Comparison of ENCODE assay signal across 8 cellular contexts in the genomic region with DNA sequence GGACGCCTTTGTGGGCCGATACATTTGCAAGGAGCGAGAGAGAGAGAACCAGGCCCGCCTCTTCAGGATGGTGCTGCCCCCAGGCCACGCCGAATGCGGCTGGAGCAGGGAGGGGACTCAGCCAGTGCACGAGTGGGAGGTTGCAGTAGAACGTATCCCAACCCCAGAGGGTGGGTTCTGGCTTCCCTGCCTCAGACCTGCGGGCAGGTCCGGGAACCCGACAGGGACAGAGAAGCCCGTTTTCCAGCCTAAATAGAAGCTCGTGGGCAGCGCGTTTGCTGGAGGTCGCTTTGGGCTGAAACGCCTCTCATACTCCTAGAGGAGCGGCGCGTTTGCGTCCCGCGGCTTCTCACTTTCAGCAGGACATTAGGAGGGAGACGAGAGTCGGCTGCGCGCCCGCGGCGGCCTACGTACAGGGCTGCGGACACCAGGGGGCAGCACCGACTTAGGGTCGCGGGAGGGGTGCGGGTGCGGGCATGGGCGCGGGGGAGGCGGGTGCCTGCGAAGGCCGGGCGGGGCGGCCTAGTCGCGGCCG. TPM values are rescaled to one million over a fixed set of nuclear protein-coding genes. Genes with fewer than 3 reads are reported as not detected.
DNase-seq lines count a peak whose midpoint lies in the region; ATAC-seq, FAIRE-seq and TF ChIP-seq lines count a peak whose summit lies in the region.

No MANE protein-coding gene starts in this region.

- intact Hi-C loops in CD14-positive monocyte (cut with micrococcal nuclease) = loop anchor here (5.0 to 10.0 kb wide), 2 partner anchors 144 to 427 kb away; no protein-coding TSS in a partner anchor
- intact Hi-C loops in mucosa of descending colon (cut with DNase I, micrococcal nuclease) = loop anchor here (10.0 kb wide), 3 partner anchors 134 to 424 kb away; no protein-coding TSS in a partner anchor

- H3K4me1 ChIP-seq in KMS-11 (ENCODE audit: low read depth, poor library complexity, severe bottlenecking) (peaks cover 4% of the 10 kb centered on the region), H1 (replicated peaks in 1 of 4; ENCODE audit: control insufficient read depth in 3 of 4, insufficient read depth in 4 of 4, low read length in 3 of 4) (peaks cover 0 to 22% (median 12%) of the 10 kb centered on the region in 4 experiments; a peak in 5 of 7 replicates), mucosa of descending colon (ENCODE audit: low read depth) (peaks cover 25% of the 10 kb centered on the region)

- H3K36me3 Mint-ChIP-seq in CD14-positive monocyte = peaks cover 7 to 8% of the 10 kb centered on the region in 2 donors

- WGBS in H1 (ENCODE audit: extremely low coverage in 1 of 2, insufficient coverage in 1 of 2, insufficient read length in 1 of 2, insufficient replicate concordance in 2 of 2, low coverage in 1 of 2, low lambda C conversion rate in 2 of 2, missing lambda C conversion rate in 1 of 2), 2 experiments = 4% methylated on average over 35 of the region's 48 CpGs; no CpG with 5 or more reads in 1 of the 2 experiments

- H2BK15ac ChIP-seq in H1 (ENCODE audit: low read length) = no peak overlapping the region

- no peak overlapping the region for H2BK20ac ChIP-seq in H1 (ENCODE audit: low read length)

- H3K27me3 ChIP-seq in KMS-11 (ENCODE audit: insufficient read depth, low read depth) (no peaks in the 10 kb centered on the region), H1 (replicated peaks in 1 of 4; ENCODE audit: control insufficient read depth in 3 of 4, extremely low read depth in 1 of 4, insufficient read depth in 3 of 4, low read length in 3 of 4) (peaks cover 60 to 99% (median 92%) of the 10 kb centered on the region in 4 experiments)

- H2BK120ac ChIP-seq in H1 (replicated peaks; ENCODE audit: low read depth, low read length) = no peak overlapping the region

- H3K4me2 ChIP-seq in KMS-11 (peak overlapping the region; percentile 29; the same call in 1 of the 2 replicates), H1 (ENCODE audit: insufficient read depth in 1 of 2, low read depth in 2 of 2, low read length in 2 of 2) (peak overlapping the region; percentile 73 to 93)

- peak; percentile 35 to 55; a peak in 3 of 4 replicates for TF ChIP-seq RAD21 in H1 (IDR thresholded peaks at IDR 0.05 in 1 of 2, conservative IDR thresholded peaks at IDR 0.05 in 1 of 2; ENCODE audit: low read depth in 2 of 2, low read length in 2 of 2)

- CTCF ChIA-PET in H1 (lab: Charles Lee; ENCODE audit: partially characterized antibody) = interaction anchor here (0.7 to 8.8 kb wide), 11 partner anchors 10 to 560 kb away, joined by 3 to 108 read pairs (median 6); partner anchors contain the start of gene TBX2

- no peaks in the 10 kb centered on the region; a peak in 1 of 4 replicates for H3K9me3 ChIP-seq in H1 (ENCODE audit: insufficient read depth in 2 of 2, low read depth in 1 of 2, low read length in 1 of 2)
- no peaks in the 10 kb centered on the region for H3K9me3 ChIP-seq in mucosa of descending colon

- H3K23ac ChIP-seq in H1 (ENCODE audit: insufficient read length) = no peak overlapping the region

- H4K91ac ChIP-seq in H1 (replicated peaks; ENCODE audit: insufficient read length, low read length) = no peak overlapping the region

- TF ChIP-seq EP300 in H1 (IDR thresholded peaks at IDR 0.05; ENCODE audit: borderline replicate concordance in 1 of 2, low read depth in 2 of 2, low read length in 2 of 2) = no peak

- peak overlapping the region; percentile 60; the same call in 1 of the 2 replicates for H2BK12ac ChIP-seq in H1 (ENCODE audit: low read depth, low read length)

- no peaks in the 10 kb centered on the region for H4K20me1 ChIP-seq in KMS-11 (ENCODE audit: insufficient read depth)
- peaks cover 18 to 19% of the 10 kb centered on the region in 2 experiments for H4K20me1 ChIP-seq in H1 (replicated peaks in 1 of 2; ENCODE audit: control insufficient read depth in 1 of 2, insufficient read depth in 2 of 2, low read length in 2 of 2)

- H3K27ac ChIP-seq in KMS-11 = no peak overlapping the region
- no peak overlapping the region for H3K27ac ChIP-seq in H1 (ENCODE audit: low read depth, low read length)

- no peaks in the 10 kb centered on the region for H3K79me2 ChIP-seq in KMS-11 (ENCODE audit: insufficient read depth, low read depth)
- no peaks in the 10 kb centered on the region for H3K79me2 ChIP-seq in H1 (ENCODE audit: control insufficient read depth in 1 of 2, insufficient read depth in 2 of 2, low read length in 2 of 2)

- H2AK5ac ChIP-seq in H1 (ENCODE audit: low read depth, low read length) = no peak overlapping the region

- H3K23me2 ChIP-seq in H1 (ENCODE audit: low read depth, low read length) = peaks cover 16% of the 10 kb centered on the region

- DNase-seq in CD14-positive monocyte (ENCODE audit: low spot score) = peak; percentile 63
- DNase-seq in activated CD8-positive, alpha-beta memory T cell treated with anti-CD3 and anti-CD28 coated beads for 24 hours = peak; percentile 90
- peak in 1 of 2 experiments; percentile 91 for DNase-seq in H1 (ENCODE audit: low read depth in 1 of 2, low spot score in 2 of 2)
- peak; percentile 79 to 87 (median 82) for DNase-seq in mucosa of descending colon
- DNase-seq in stimulated activated CD8-positive, alpha-beta memory T cell treated with anti-CD3 and anti-CD28 coated beads, Interleukin-4, amount 100 ng/mL, for 24 hours (ENCODE audit: low read depth) = peak; percentile 61
- no peak for DNase-seq in OCI-M2 (lab: John Stamatoyannopoulos, UW; ENCODE audit: unreplicated experiment)

- peaks cover 65 to 96% (median 77%) of the 10 kb centered on the region in 3 donors for H3K27me3 Mint-ChIP-seq in CD14-positive monocyte (ENCODE audit: low read depth in 3 of 3)

- no peak overlapping the region for H2AFZ ChIP-seq in KMS-11 (ENCODE audit: low read depth)
- H2AFZ ChIP-seq in H1 (ENCODE audit: low read length) = no peak overlapping the region

- H3K4me3 Mint-ChIP-seq in CD14-positive monocyte = peak overlapping the region; percentile 69 to 89

- peaks cover 18% of the 10 kb centered on the region for H3K4me1 Mint-ChIP-seq in CD14-positive monocyte

- no peak overlapping the region for H2BK5ac ChIP-seq in H1 (ENCODE audit: low read depth, low read length)

- H3K9me3 Mint-ChIP-seq in CD14-positive monocyte = peaks cover 0 to 41% (median 18%) of the 10 kb centered on the region in 7 donors

- H3K14ac ChIP-seq in H1 (ENCODE audit: insufficient read length) = no peak overlapping the region

- H3K56ac ChIP-seq in H1 (replicated peaks; ENCODE audit: insufficient read length, low read depth, low read length) = no peak overlapping the region

- no peak overlapping the region for H4K5ac ChIP-seq in H1 (ENCODE audit: insufficient read length, low read depth, low read length)

- no peak for TF ChIP-seq POLR2A in H1 (IDR thresholded peaks at IDR 0.05; ENCODE audit: control extremely low read depth in 1 of 2, low read depth in 2 of 2, low read length in 2 of 2)

- no peaks in the 10 kb centered on the region for H3K79me1 ChIP-seq in H1 (ENCODE audit: low read depth, low read length)

- no peak overlapping the region for H3K4ac ChIP-seq in H1 (replicated peaks; ENCODE audit: insufficient read length, low read depth, low read length)

- FAIRE-seq in H1 (lab: Jason Lieb, UNC) = no peak

- no peak overlapping the region for H4K8ac ChIP-seq in H1 (ENCODE audit: extremely low read depth, insufficient read depth, low read length)

- POLR2A ChIA-PET in H1 (lab: Charles Lee; ENCODE audit: partially characterized antibody) = no interaction called here

- H3K4me3 ChIP-seq in KMS-11 (IDR thresholded peaks at IDR 0.05; ENCODE audit: insufficient read depth, low read depth, low read length) (no peak overlapping the region), H1 (ENCODE audit: extremely low read depth in 1 of 4, insufficient read depth in 2 of 4, low read depth in 3 of 4, low read length in 4 of 4) (peak overlapping the region; percentile 50 to 65 (median 58); a peak in 7 of 8 replicates), mucosa of descending colon (no peak overlapping the region)

- peak; percentile 59 for ATAC-seq in mucosa of descending colon
- no peak for ATAC-seq in HG02852 (IDR thresholded peaks at IDR 0.05; ENCODE audit: unreplicated experiment)

- no peak for TF ChIP-seq CTCF in CD14-positive monocyte (IDR thresholded peaks at IDR 0.05)
- TF ChIP-seq CTCF in KMS-11 (conservative IDR thresholded peaks at IDR 0.05; ENCODE audit: low read depth, low read length) = peak; percentile 32; the same call in 1 of the 2 replicates
- peak; percentile 62 to 83 (median 72) for TF ChIP-seq CTCF in H1 (IDR thresholded peaks at IDR 0.05; ENCODE audit: control extremely low read depth in 1 of 3, insufficient read depth in 1 of 3, low read depth in 1 of 3, low read length in 3 of 3)
- peak; percentile 37 for TF ChIP-seq CTCF in mucosa of descending colon (IDR thresholded peaks at IDR 0.05)

- no peak overlapping the region; the same call in 1 of the 2 replicates for H3K18ac ChIP-seq in H1 (ENCODE audit: extremely low read depth, low read length)

- H3K9ac ChIP-seq in KMS-11 (no peak overlapping the region), H1 (replicated peaks in 1 of 4; ENCODE audit: extremely low read depth in 1 of 4, low read depth in 3 of 4, low read length in 3 of 4) (no peak overlapping the region)

- no peaks in the 10 kb centered on the region for H3K36me3 ChIP-seq in KMS-11 (ENCODE audit: insufficient read depth)
- peaks cover 0 to 5% (median 0%) of the 10 kb centered on the region in 4 experiments; a peak in 1 of 8 replicates for H3K36me3 ChIP-seq in H1 (ENCODE audit: control insufficient read depth in 2 of 4, insufficient read depth in 4 of 4, low read length in 3 of 4)
- H3K36me3 ChIP-seq in mucosa of descending colon (ENCODE audit: low read depth) = no peaks in the 10 kb centered on the region

- H3K27ac Mint-ChIP-seq in CD14-positive monocyte = no peak overlapping the region

RNA-seq across cellular contexts. Expression of gene TBX2, which starts 11.0 kb away (rescaled TPM):
- not detected for polyA plus RNA-seq in CD14-positive monocyte
- not detected in 2 replicates for total RNA-seq in H1 (2021; fragmentation: NEBNext Ultra II Directional; extraction: Animal tissue kit (Norgen Biotek cat#: 25700))
- polyA plus RNA-seq in H1 (2011; rRNA removed) = 0.02 TPM in 1 of 2 replicates, not detected in the other
- polyA plus RNA-seq in H1 (2011; cell fraction: cytosol; rRNA removed) = not detected
- not detected for polyA plus RNA-seq in H1 (2011; cell fraction: nucleus; rRNA removed)
- polyA plus RNA-seq in H1 (2012, experiment 1 of 2) = 0.09 TPM in 1 of 4 replicates, not detected in the others
- polyA plus RNA-seq in H1 (2012, experiment 2 of 2) = not detected
- not detected for polyA plus RNA-seq in H1 (2013, experiment 1 of 2)
- not detected for polyA plus RNA-seq in H1 (2013, experiment 2 of 2)
- not detected in 2 replicates for polyA minus RNA-seq in H1 (2011; rRNA and poly(A)+ RNA removed)
- not detected for polyA minus RNA-seq in H1 (2011; cell fraction: cytosol; rRNA and poly(A)+ RNA removed)
- not detected for polyA minus RNA-seq in H1 (2011; cell fraction: nucleus; rRNA and poly(A)+ RNA removed)
- total RNA-seq in mucosa of descending colon = 1 to 10 TPM; 6.6 to 9.0 (median 8.2) TPM

RNA-seq across cellular contexts. Expression of gene TBX4, which starts 41.6 kb away (rescaled TPM):
- polyA plus RNA-seq in CD14-positive monocyte (not detected), H1 (2011; rRNA removed) (0.02 TPM in 1 of 2 replicates, not detected in the other)
- not detected in 2 replicates for total RNA-seq in H1 (2021; fragmentation: NEBNext Ultra II Directional; extraction: Animal tissue kit (Norgen Biotek cat#: 25700))
- polyA plus RNA-seq in H1 (2011; cell fraction: cytosol; rRNA removed) = not detected
- polyA plus RNA-seq in H1 (2011; cell fraction: nucleus; rRNA removed) = not detected
- polyA plus RNA-seq in H1 (2012, experiment 1 of 2) = 0.15 to 0.34 TPM in 2 of 4 replicates, not detected in the others
- polyA plus RNA-seq in H1 (2012, experiment 2 of 2) = 0.04 TPM
- not detected for polyA plus RNA-seq in H1 (2013, experiment 1 of 2)
- polyA plus RNA-seq in H1 (2013, experiment 2 of 2) = 0.02 TPM
- not detected in 2 replicates for polyA minus RNA-seq in H1 (2011; rRNA and poly(A)+ RNA removed)
- not detected for polyA minus RNA-seq in H1 (2011; cell fraction: cytosol; rRNA and poly(A)+ RNA removed)
- polyA minus RNA-seq in H1 (2011; cell fraction: nucleus; rRNA and poly(A)+ RNA removed) = not detected
- not detected for total RNA-seq in mucosa of descending colon

Comparison
In these comparisons a context has a peak if more than half of its experiments do, and no peak if none do; other contexts are left out.
1. H3K4me3 ChIP-seq: peak in H1 (4 of 4); none in KMS-11 (single experiment) and mucosa of descending colon (single experiment).